ENCODE assay signal across 22 cellular contexts in genomic region chr16:71931599-71931998, GRCh38. TPM values are rescaled to one million over a fixed set of nuclear protein-coding genes. Genes with fewer than 3 reads are reported as not detected.
DNase-seq lines count a peak whose midpoint lies in the region; ATAC-seq, FAIRE-seq and TF ChIP-seq lines count a peak whose summit lies in the region.
"Had no signal": no experiment of that assay in that cellular context is flagged by ENCODE, and none has a peak within 500 bp of the region (broad histone marks: within the 10 kb centered on the region; RNA-seq: fewer than 3 reads in every experiment).

No MANE protein-coding gene starts in this region.

- H3K27ac Mint-ChIP-seq in stimulated activated naive CD8-positive, alpha-beta T cell treated with anti-CD3 and anti-CD28 coated beads, Interleukin-15, Interleukin-2, amounts not matched to agents 100 ng/mL and 50 ng/mL, for 24 hours = peak overlapping the region; percentile 3
- H3K27ac Mint-ChIP-seq in activated naive CD8-positive, alpha-beta T cell treated with anti-CD3 and anti-CD28 coated beads for 36 hours = peak overlapping the region; percentile 17
- H3K27ac Mint-ChIP-seq in mesothelial cell of epicardium = peak overlapping the region; percentile 82

- no peak for ATAC-seq in stimulated activated naive CD8-positive, alpha-beta T cell treated with anti-CD3 and anti-CD28 coated beads, Interleukin-15, Interleukin-2, amounts not matched to agents 100 U/mL and 50 U/mL, for 24 hours

- peaks cover 4 to 7% of the 10 kb centered on the region in 2 donors for H3K4me1 ChIP-seq in kidney (ENCODE audit: control insufficient read depth in 1 of 2, insufficient read depth in 1 of 2, low read depth in 1 of 2, low read length in 2 of 2)

- no peaks in the 10 kb centered on the region for H3K9me3 Mint-ChIP-seq in stimulated activated naive CD8-positive, alpha-beta T cell treated with anti-CD3 and anti-CD28 coated beads, Interleukin-15, Interleukin-2, amounts not matched to agents 100 ng/mL and 50 ng/mL, for 24 hours
- no peaks in the 10 kb centered on the region for H3K9me3 Mint-ChIP-seq in activated naive CD8-positive, alpha-beta T cell treated with anti-CD3 and anti-CD28 coated beads for 36 hours
- H3K9me3 Mint-ChIP-seq in mesothelial cell of epicardium = no peaks in the 10 kb centered on the region
- H3K9me3 Mint-ChIP-seq: CD4-positive, alpha-beta memory T cell had no signal

- H3K36me3 ChIP-seq in kidney (ENCODE audit: control insufficient read depth in 1 of 2, insufficient read depth in 2 of 2, low read length in 2 of 2) (peaks cover 18 to 21% of the 10 kb centered on the region in 2 donors), MG63 (peaks cover 19% of the 10 kb centered on the region)

- H3K4me1 Mint-ChIP-seq in stimulated activated naive CD8-positive, alpha-beta T cell treated with anti-CD3 and anti-CD28 coated beads, Interleukin-15, Interleukin-2, amounts not matched to agents 100 ng/mL and 50 ng/mL, for 24 hours (ENCODE audit: low read depth) = peaks cover 3% of the 10 kb centered on the region
- H3K4me1 Mint-ChIP-seq in activated naive CD8-positive, alpha-beta T cell treated with anti-CD3 and anti-CD28 coated beads for 36 hours = peaks cover 12% of the 10 kb centered on the region
- peaks cover 52% of the 10 kb centered on the region for H3K4me1 Mint-ChIP-seq in mesothelial cell of epicardium

- DNase-seq in stimulated activated naive CD8-positive, alpha-beta T cell treated with anti-CD3 and anti-CD28 coated beads, Interleukin-15, Interleukin-2, amounts not matched to agents 100 U/mL and 50 U/mL, for 24 hours = no peak
- DNase-seq in activated naive CD8-positive, alpha-beta T cell treated with anti-CD3 and anti-CD28 coated beads for 36 hours = no peak
- DNase-seq in mesothelial cell of epicardium (ENCODE audit: low spot score in 2 of 2, unreplicated experiment in 2 of 2) = no peak
- no peak for DNase-seq in frontal cortex (ENCODE audit: low spot score in 2 of 2)
- no peak for DNase-seq in kidney
- DNase-seq in MG63 = no peak
- DNase-seq: Caco-2; CD4-positive, alpha-beta memory T cell; DMS 273 treated with DMSO at 0.1 percent for 48 hours; DMS79 treated with DMSO at 0.1 percent for 48 hours; H7; KG1; NCI-H1105; NCI-H146; NCI-H2081; NCI-H2171 treated with DMSO at 0.1 percent for 48 hours; NCI-H524 treated with DMSO at 0.1 percent for 48 hours; NCI-H82; Peyer's patch had no signal

- H3K9ac ChIP-seq in kidney (ENCODE audit: low read length in 2 of 2) = no peak overlapping the region
- H3K9ac ChIP-seq: BLaER1 had no signal

- H3K27ac ChIP-seq in kidney (ENCODE audit: low read depth in 2 of 2, low read length in 2 of 2) = no peak overlapping the region
- H3K27ac ChIP-seq: BLaER1, HL-60, Peyer's patch had no signal

- no peaks in the 10 kb centered on the region for H3K27me3 ChIP-seq in MG63
- H3K27me3 ChIP-seq: BLaER1, Peyer's patch had no signal

- H3K36me3 Mint-ChIP-seq in stimulated activated naive CD8-positive, alpha-beta T cell treated with anti-CD3 and anti-CD28 coated beads, Interleukin-15, Interleukin-2, amounts not matched to agents 100 ng/mL and 50 ng/mL, for 24 hours (ENCODE audit: low read depth) = peaks cover 44% of the 10 kb centered on the region
- H3K36me3 Mint-ChIP-seq in activated naive CD8-positive, alpha-beta T cell treated with anti-CD3 and anti-CD28 coated beads for 36 hours = peaks cover 18% of the 10 kb centered on the region
- H3K36me3 Mint-ChIP-seq in mesothelial cell of epicardium = peaks cover 18% of the 10 kb centered on the region

- no peak overlapping the region for H3K4me3 Mint-ChIP-seq in stimulated activated naive CD8-positive, alpha-beta T cell treated with anti-CD3 and anti-CD28 coated beads, Interleukin-15, Interleukin-2, amounts not matched to agents 100 ng/mL and 50 ng/mL, for 24 hours
- H3K4me3 Mint-ChIP-seq in activated naive CD8-positive, alpha-beta T cell treated with anti-CD3 and anti-CD28 coated beads for 36 hours = no peak overlapping the region
- H3K4me3 Mint-ChIP-seq in mesothelial cell of epicardium = no peak overlapping the region
- H3K4me3 Mint-ChIP-seq: CD4-positive, alpha-beta memory T cell had no signal

- H3K27me3 Mint-ChIP-seq in stimulated activated naive CD8-positive, alpha-beta T cell treated with anti-CD3 and anti-CD28 coated beads, Interleukin-15, Interleukin-2, amounts not matched to agents 100 ng/mL and 50 ng/mL, for 24 hours = no peaks in the 10 kb centered on the region
- H3K27me3 Mint-ChIP-seq in activated naive CD8-positive, alpha-beta T cell treated with anti-CD3 and anti-CD28 coated beads for 36 hours = no peaks in the 10 kb centered on the region
- H3K27me3 Mint-ChIP-seq in mesothelial cell of epicardium (ENCODE audit: low read depth) = no peaks in the 10 kb centered on the region
- H3K27me3 Mint-ChIP-seq: CD4-positive, alpha-beta memory T cell had no signal

- intact Hi-C loops in kidney (cut with DNase I) = no loop called here

- H3K4me3 ChIP-seq in kidney (ENCODE audit: low read length in 2 of 2) (no peak overlapping the region), MG63 (no peak overlapping the region)
- H3K4me3 ChIP-seq: BLaER1, Peyer's patch had no signal

- TF ChIP-seq CTCF in mesothelial cell of epicardium (IDR thresholded peaks at IDR 0.05; ENCODE audit: unreplicated experiment) (no peak), kidney (IDR thresholded peaks at IDR 0.05; ENCODE audit: borderline replicate concordance, extremely low read depth, insufficient read depth) (no peak)

- FAIRE-seq in frontal cortex (lab: Jason Lieb, UNC) = no peak
- no peak for FAIRE-seq in kidney (lab: Jason Lieb, UNC)

- no peaks in the 10 kb centered on the region for H3K9me3 ChIP-seq in kidney (ENCODE audit: control insufficient read depth in 1 of 2, low read length in 2 of 2)
- no peaks in the 10 kb centered on the region for H3K9me3 ChIP-seq in MG63
- H3K9me3 ChIP-seq: BLaER1, Caco-2, Peyer's patch had no signal

RNA-seq across cellular contexts. Expression of gene IST1, which starts 36.3 kb away (rescaled TPM):
- 100 to 1,000 TPM; 158 to 163 TPM for total RNA-seq in activated naive CD8-positive, alpha-beta T cell treated with anti-CD3 and anti-CD28 coated beads for 36 hours
- total RNA-seq in mesothelial cell of epicardium = 307 to 309 TPM (median 309 TPM) in 3 replicates
- 117 TPM for total RNA-seq in frontal cortex
- total RNA-seq in kidney = 220 TPM
- polyA plus RNA-seq in kidney (ENCODE audit: insufficient read depth, low read depth, low replicate concordance) = 138 TPM
- 93.5 and 95.1 TPM in 2 replicates for total RNA-seq in MG63 (2014; rRNA removed; shearing (Covaris generic); ENCODE audit: low replicate concordance)

RNA-seq across cellular contexts. Expression of gene ZNF821, which starts 47.6 kb away (rescaled TPM):
- 1 to 10 TPM; 4.0 to 6.1 TPM for total RNA-seq in activated naive CD8-positive, alpha-beta T cell treated with anti-CD3 and anti-CD28 coated beads for 36 hours
- 25.2 to 28.8 TPM (median 27.1 TPM) in 3 replicates for total RNA-seq in mesothelial cell of epicardium
- total RNA-seq in frontal cortex = 36.7 TPM
- 7.1 TPM for total RNA-seq in kidney
- polyA plus RNA-seq in kidney (ENCODE audit: insufficient read depth, low read depth, low replicate concordance) = 10.0 TPM
- 4.3 and 17.7 TPM in 2 replicates for total RNA-seq in MG63 (2014; rRNA removed; shearing (Covaris generic); ENCODE audit: low replicate concordance)

Comparison
In these comparisons a context has a peak if more than half of its experiments do, and no peak if none do; other contexts are left out.
1. H3K27ac Mint-ChIP-seq: peak in every context shown above with its lines; median percentile 82 in mesothelial cell of epicardium; 17 in activated naive CD8-positive, alpha-beta T cell treated with anti-CD3 and anti-CD28 coated beads for 36 hours; 3 in stimulated activated naive CD8-positive, alpha-beta T cell treated with anti-CD3 and anti-CD28 coated beads, Interleukin-15, Interleukin-2, amounts not matched to agents 100 ng/mL and 50 ng/mL, for 24 hours.